ENCODE assay signal across 1 cellular context in genomic region chr6:22612241-22612640, GRCh38.
TF ChIP-seq lines count a peak whose summit lies in the region.

No MANE protein-coding gene starts in this region.

TF ChIP-seq in SK-N-SH, 30 proteins besides CTCF, POLR2A, EP300 and RAD21 (continued from another document):
- TF ChIP-seq TAF1 (IDR thresholded peaks at IDR 0.05; ENCODE audit: borderline replicate concordance, low read depth, low read length) (no peak), USF2 (IDR thresholded peaks at IDR 0.05; ENCODE audit: borderline replicate concordance, low read depth, low read length) (no peak), REST (IDR thresholded peaks at IDR 0.05; ENCODE audit: low read depth, low read length) (no peak), MEF2A (IDR thresholded peaks at IDR 0.05; ENCODE audit: borderline replicate concordance, low read depth) (no peak), TEAD4 (IDR thresholded peaks at IDR 0.05; ENCODE audit: borderline replicate concordance, insufficient read depth) (no peak; the same call in 1 of the 2 replicates), RXRA (IDR thresholded peaks at IDR 0.05; ENCODE audit: borderline replicate concordance, low read depth) (no peak), YY1 (IDR thresholded peaks at IDR 0.05; ENCODE audit: low read depth) (no peak), RCOR1 (IDR thresholded peaks at IDR 0.05; ENCODE audit: low read length) (peak; percentile 68), EZH2phosphoT487 (IDR thresholded peaks at IDR 0.05; ENCODE audit: borderline replicate concordance, low read depth) (no peak), MAX (IDR thresholded peaks at IDR 0.05; ENCODE audit: low read depth) (no peak), PBX3 (IDR thresholded peaks at IDR 0.05) (no peak), USF1 (IDR thresholded peaks at IDR 0.05; ENCODE audit: borderline replicate concordance, low read depth) (no peak), FOXJ3 (CRISPR knock-in tag; IDR thresholded peaks at IDR 0.05) (no peak), NFIC (IDR thresholded peaks at IDR 0.05; ENCODE audit: borderline replicate concordance) (no peak), RFX5 (IDR thresholded peaks at IDR 0.05; ENCODE audit: low read length) (no peak), MXI1 (IDR thresholded peaks at IDR 0.05; ENCODE audit: low read depth, low read length) (no peak), NRF1 (IDR thresholded peaks at IDR 0.05; ENCODE audit: low read depth, low read length) (no peak), TCF12 (IDR thresholded peaks at IDR 0.05) (peak; percentile 54), FOSL2 (IDR thresholded peaks at IDR 0.05; ENCODE audit: borderline replicate concordance, low read depth) (no peak)
